ENCODE assay signal across 1 cellular context in genomic region chr19:5985098-5985783, GRCh38.
TF ChIP-seq lines count a peak whose summit lies in the region.

No MANE protein-coding gene starts in this region.

TF ChIP-seq in endothelial cell of umbilical vein, 7 proteins besides CTCF, POLR2A, EP300 and RAD21 (continued from another document):
- TF ChIP-seq, protein P1, sequence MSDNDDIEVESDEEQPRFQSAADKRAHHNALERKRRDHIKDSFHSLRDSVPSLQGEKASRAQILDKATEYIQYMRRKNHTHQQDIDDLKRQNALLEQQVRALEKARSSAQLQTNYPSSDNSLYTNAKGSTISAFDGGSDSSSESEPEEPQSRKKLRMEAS (IDR thresholded peaks at IDR 0.05; ENCODE audit: insufficient read depth, insufficient read length), result no peak
- no peak for TF ChIP-seq POLR2AphosphoS5 (IDR thresholded peaks at IDR 0.05; ENCODE audit: insufficient read depth, low read depth, low read length)
